1 cellular context compared by ENCODE assay signal in the genomic region with DNA sequence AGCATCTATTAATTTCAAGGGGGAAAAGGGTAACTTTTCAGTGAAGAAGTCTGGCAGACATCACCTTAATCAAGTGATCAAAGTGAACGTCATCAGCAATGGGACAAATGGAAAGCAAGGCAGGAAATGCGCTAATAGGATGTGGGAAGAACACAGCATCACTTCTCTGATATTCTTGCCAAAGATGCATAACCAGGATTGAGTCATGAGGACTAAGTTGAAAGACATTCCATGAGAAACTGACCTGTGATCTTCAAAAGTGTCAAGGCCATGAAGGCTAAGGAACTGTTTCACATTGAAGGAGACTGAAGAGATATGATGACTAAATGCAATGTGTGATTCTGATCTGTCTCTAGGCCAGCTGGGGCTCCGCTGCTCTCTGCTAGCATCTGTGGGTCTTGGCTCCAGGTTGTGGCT.
TF ChIP-seq lines count a peak whose summit lies in the region.

No MANE protein-coding gene starts in this region.

TF ChIP-seq in IMR-90, 13 proteins besides CTCF, POLR2A, EP300 and RAD21 (continued from another document):
- 0 out of 2 replicates have a peak, but pooled peaks have one; percentile 16 for TF ChIP-seq MAFK (IDR thresholded peaks at IDR 0.05; ENCODE audit: low read depth, low read length)
- no peak for TF ChIP-seq MXI1 (IDR thresholded peaks at IDR 0.05; ENCODE audit: borderline replicate concordance, low read depth, low read length)
